1 cellular context compared by ENCODE assay signal in the genomic region with DNA sequence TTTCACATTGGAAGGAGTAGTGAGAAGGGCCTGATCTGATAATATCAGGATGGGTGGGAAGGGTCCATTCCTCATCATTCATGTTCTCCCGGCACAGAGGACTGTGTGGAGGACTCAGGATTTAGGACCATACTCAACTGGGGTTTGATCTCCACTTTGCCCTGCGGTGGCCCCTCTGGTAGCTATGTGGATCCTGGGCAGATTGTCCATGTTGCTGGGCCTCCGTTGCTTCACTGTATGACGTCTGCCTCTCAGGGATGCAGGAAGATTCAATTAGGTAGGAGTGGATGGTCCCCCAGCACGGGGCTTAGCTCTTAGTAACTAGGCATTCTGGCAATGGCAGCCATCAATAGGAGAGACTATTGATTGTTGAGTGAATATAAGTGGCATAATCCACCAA.
TF ChIP-seq lines count a peak whose summit lies in the region.

No MANE protein-coding gene starts in this region.

TF ChIP-seq in GM12878, 131 proteins besides CTCF, POLR2A, EP300 and RAD21:
- TF ChIP-seq, protein P1, sequence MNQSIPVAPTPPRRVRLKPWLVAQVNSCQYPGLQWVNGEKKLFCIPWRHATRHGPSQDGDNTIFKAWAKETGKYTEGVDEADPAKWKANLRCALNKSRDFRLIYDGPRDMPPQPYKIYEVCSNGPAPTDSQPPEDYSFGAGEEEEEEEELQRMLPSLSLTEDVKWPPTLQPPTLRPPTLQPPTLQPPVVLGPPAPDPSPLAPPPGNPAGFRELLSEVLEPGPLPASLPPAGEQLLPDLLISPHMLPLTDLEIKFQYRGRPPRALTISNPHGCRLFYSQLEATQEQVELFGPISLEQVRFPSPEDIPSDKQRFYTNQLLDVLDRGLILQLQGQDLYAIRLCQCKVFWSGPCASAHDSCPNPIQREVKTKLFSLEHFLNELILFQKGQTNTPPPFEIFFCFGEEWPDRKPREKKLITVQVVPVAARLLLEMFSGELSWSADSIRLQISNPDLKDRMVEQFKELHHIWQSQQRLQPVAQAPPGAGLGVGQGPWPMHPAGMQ (IDR thresholded peaks at IDR 0.05; ENCODE audit: borderline replicate concordance), result no peak
- TF ChIP-seq SREBF1 (IDR thresholded peaks at IDR 0.05; ENCODE audit: low read length), result no peak
- no peak for TF ChIP-seq ZNF384 (IDR thresholded peaks at IDR 0.05; ENCODE audit: borderline replicate concordance, low read depth, low read length)
- TF ChIP-seq CBX3 (IDR thresholded peaks at IDR 0.05; ENCODE audit: borderline replicate concordance, low read depth), result no peak
- no peak for TF ChIP-seq NR2C1 (IDR thresholded peaks at IDR 0.05)
- no peak for TF ChIP-seq BMI1 (IDR thresholded peaks at IDR 0.05; ENCODE audit: borderline replicate concordance)
